9 cellular contexts compared by ENCODE assay signal in genomic region chr17:16516594-16517018, GRCh38. TPM values are rescaled to one million over a fixed set of nuclear protein-coding genes. Genes with fewer than 3 reads are reported as not detected.
DNase-seq lines count a peak whose midpoint lies in the region; ATAC-seq, FAIRE-seq and TF ChIP-seq lines count a peak whose summit lies in the region.
"Had no signal": no experiment of that assay in that cellular context is flagged by ENCODE, and none has a peak within 500 bp of the region (broad histone marks: within the 10 kb centered on the region; RNA-seq: fewer than 3 reads in every experiment).

No MANE protein-coding gene starts in this region.

- 1% methylated on average over 16 of the region's 16 CpGs for WGBS in K562 (ENCODE audit: insufficient coverage, low coverage, missing lambda C conversion rate)

- no peaks in the 10 kb centered on the region for H3K36me3 Mint-ChIP-seq in activated CD4-positive, alpha-beta memory T cell treated with anti-CD3 and anti-CD28 coated beads for 36 hours

- no peaks in the 10 kb centered on the region for H3K9me1 ChIP-seq in K562 (ENCODE audit: control insufficient read depth, insufficient read depth, low read length)

- H3K9me3 ChIP-seq in AG04450 (ENCODE audit: control insufficient read depth, insufficient read depth, low read length) = no peaks in the 10 kb centered on the region
- no peaks in the 10 kb centered on the region for H3K9me3 ChIP-seq in HUES48 (ENCODE audit: control insufficient read depth, insufficient read depth, low read length)
- no peaks in the 10 kb centered on the region for H3K9me3 ChIP-seq in K562 (replicated peaks; ENCODE audit: control insufficient read depth, insufficient read depth, low read depth, low read length)
- H3K9me3 ChIP-seq in left lung = no peaks in the 10 kb centered on the region

- intact Hi-C loops in K562 (cut with micrococcal nuclease) (no loop called here), left lung (cut with DNase I) (no loop called here), posterior vena cava (cut with DNase I) (no loop called here)
- intact Hi-C loops in activated CD4-positive, alpha-beta memory T cell treated with anti-CD3 and anti-CD28 coated beads for 36 hours (cut with micrococcal nuclease) = no loop called here

- no peaks in the 10 kb centered on the region for H4K20me1 ChIP-seq in K562 (replicated peaks; ENCODE audit: control insufficient read depth, insufficient read depth, low read length)

- CTCF ChIA-PET in AG04450 (lab: Charles Lee) = interaction anchor here (0.9 to 11.9 kb wide), 2 partner anchors 9 to 65 kb away, joined by 3 to 301 read pairs; no protein-coding TSS in a partner anchor
- CTCF ChIA-PET in K562 (lab: Yijun Ruan, JAX; ENCODE audit: low intra/inter-chr PET ratio) = no interaction called here
- CTCF ChIA-PET in activated CD4-positive, alpha-beta memory T cell treated with anti-CD3 and anti-CD28 coated beads for 36 hours (lab: Charles Lee) = interaction anchor here (0.9 to 1.4 kb wide), 3 partner anchors 8 to 178 kb away, joined by 3 to 8 read pairs (median 4); no protein-coding TSS in a partner anchor

- H3K27me3 ChIP-seq in AG04450 (ENCODE audit: control insufficient read depth, insufficient read depth, low read length) = no peaks in the 10 kb centered on the region
- H3K27me3 ChIP-seq in HUES48 (ENCODE audit: control insufficient read depth, insufficient read depth, low read length) = 0 out of 2 replicates have a peak, but pooled peaks cover 7% of the 10 kb centered on the region
- H3K27me3 ChIP-seq in K562 (ENCODE audit: control insufficient read depth in 2 of 2, insufficient read depth in 2 of 2, low read length in 2 of 2) = peaks cover 0 to 18% of the 10 kb centered on the region in 2 experiments; a peak in 3 of 5 replicates
- peaks cover 0 to 46% of the 10 kb centered on the region in 2 donors for H3K27me3 ChIP-seq in left lung

- in situ Hi-C loops in K562 (cut with MboI) = no loop called here

- H3K4me2 ChIP-seq in K562 (ENCODE audit: insufficient read depth, low read length) = peak overlapping the region; percentile 38; the same call in 1 of the 2 replicates

- peak overlapping the region; percentile 59 for H2AFZ ChIP-seq in K562 (ENCODE audit: low read depth, low read length)

- peak overlapping the region; percentile 40 for H3K27ac ChIP-seq in AG04450 (ENCODE audit: low read depth, low read length)
- peak overlapping the region; percentile 24 for H3K27ac ChIP-seq in HUES48 (ENCODE audit: low read depth, low read length)
- H3K27ac ChIP-seq in K562 (ENCODE audit: extremely low read depth, low read depth, low read length) = 0 out of 3 replicates have a peak overlapping the region, but pooled peaks have one; percentile 40
- no peak overlapping the region for H3K27ac ChIP-seq in left lung
- H3K27ac ChIP-seq: SK-N-MC had no signal

- H3K4me3 Mint-ChIP-seq in activated CD4-positive, alpha-beta memory T cell treated with anti-CD3 and anti-CD28 coated beads for 36 hours = no peak overlapping the region

- BruUV-seq in K562 (replicated peaks; lab: Mats Ljungman, UMichigan) = no TSS peak

- H3K9ac ChIP-seq in HUES48 (ENCODE audit: low read depth, low read length) (no peak overlapping the region), K562 (ENCODE audit: insufficient read depth in 1 of 2, low read depth in 2 of 2, low read length in 2 of 2) (0 out of 4 replicates have a peak overlapping the region, but pooled peaks of 1 of the 2 experiments have one; percentile 48)

- peak; percentile 56; the same call in 1 of the 2 replicates for TF ChIP-seq EP300 in K562 (IDR thresholded peaks at IDR 0.05; ENCODE audit: low read length)

- DNase-seq in AG04450 (ENCODE audit: low read depth, low spot score) (peak; percentile 29), K562 (ENCODE audit: extremely low read depth in 1 of 4, low spot score in 3 of 4) (peak; percentile 39 to 66 (median 46)), left lung (peak in 1 of 2 donors; percentile 44), posterior vena cava (ENCODE audit: low spot score) (no peak), GM10266 (ENCODE audit: extremely low spot score) (no peak)
- no peak for DNase-seq in activated CD4-positive, alpha-beta memory T cell treated with anti-CD3 and anti-CD28 coated beads for 36 hours

- peaks cover 25% of the 10 kb centered on the region for H3K27me3 Mint-ChIP-seq in activated CD4-positive, alpha-beta memory T cell treated with anti-CD3 and anti-CD28 coated beads for 36 hours

- POLR2A ChIA-PET in AG04450 (lab: Yijun Ruan, JAX) = interaction anchor here (1.3 to 1.8 kb wide), 2 partner anchors 78 to 136 kb away, joined by 5 to 6 read pairs; partner anchors contain the start of gene UBB
- POLR2A ChIA-PET in K562 (lab: Yijun Ruan, JAX) = no interaction called here
- POLR2A ChIA-PET in activated CD4-positive, alpha-beta memory T cell treated with anti-CD3 and anti-CD28 coated beads for 36 hours (lab: Charles Lee) = no interaction called here

- H3K36me3 ChIP-seq in HUES48 (ENCODE audit: control insufficient read depth, insufficient read depth, low read length) (no peaks in the 10 kb centered on the region), K562 (ENCODE audit: control insufficient read depth, insufficient read depth, low read length) (no peaks in the 10 kb centered on the region), left lung (no peaks in the 10 kb centered on the region)

- peaks cover 3% of the 10 kb centered on the region for H3K4me1 Mint-ChIP-seq in activated CD4-positive, alpha-beta memory T cell treated with anti-CD3 and anti-CD28 coated beads for 36 hours (ENCODE audit: low read depth)

- TF ChIP-seq POLR2A in K562 (conservative IDR thresholded peaks at IDR 0.05) = no peak

- no peak for TF ChIP-seq CTCF in AG04450 (IDR thresholded peaks at IDR 0.05; ENCODE audit: low read depth, low read length)
- no peak for TF ChIP-seq CTCF in K562 (IDR thresholded peaks at IDR 0.05 in 2 of 3, conservative IDR thresholded peaks at IDR 0.05 in 1 of 3; ENCODE audit: insufficient read depth in 2 of 3, low read depth in 1 of 3, low read length in 3 of 3)
- TF ChIP-seq CTCF in left lung (IDR thresholded peaks at IDR 0.05) = no peak
- TF ChIP-seq CTCF in GM10266 (IDR thresholded peaks at IDR 0.05; ENCODE audit: control insufficient read depth, insufficient read depth, low read depth, missing control alignments) = no peak

- no peak overlapping the region for H3K27ac Mint-ChIP-seq in activated CD4-positive, alpha-beta memory T cell treated with anti-CD3 and anti-CD28 coated beads for 36 hours

- peak; percentile 71 for FAIRE-seq in K562 (lab: Jason Lieb, UNC)

- H3K4me3 ChIP-seq in AG04450 (ENCODE audit: low read depth, low read length) (peak overlapping the region; percentile 20), HUES48 (ENCODE audit: low read depth, low read length) (no peak overlapping the region; the same call in 1 of the 2 replicates), K562 (no peak overlapping the region), left lung (no peak overlapping the region)
- H3K4me3 ChIP-seq: SK-N-MC had no signal

- no peaks in the 10 kb centered on the region for H3K9me3 Mint-ChIP-seq in activated CD4-positive, alpha-beta memory T cell treated with anti-CD3 and anti-CD28 coated beads for 36 hours

- ATAC-seq in K562 = peak; percentile 74
- peak; percentile 58 for ATAC-seq in left lung
- no peak for ATAC-seq in HG03342 (IDR thresholded peaks at IDR 0.05; ENCODE audit: unreplicated experiment)

- TF ChIP-seq RAD21 in K562 (CRISPR knock-in tag; conservative IDR thresholded peaks at IDR 0.05 in 1 of 2, IDR thresholded peaks at IDR 0.05 in 1 of 2) = no peak

- no peaks in the 10 kb centered on the region for H3K79me2 ChIP-seq in K562 (ENCODE audit: control insufficient read depth, insufficient read depth, low read length)

- H3K4me1 ChIP-seq in HUES48 (ENCODE audit: control insufficient read depth, insufficient read depth, low read length) (peaks cover 19% of the 10 kb centered on the region; the same call in 1 of the 2 replicates), K562 (replicated peaks in 1 of 2; ENCODE audit: control insufficient read depth in 2 of 2, insufficient read depth in 2 of 2, low read length in 2 of 2) (peaks cover 0 to 11% of the 10 kb centered on the region in 2 experiments; a peak in 3 of 5 replicates), left lung (peaks cover 2 to 40% of the 10 kb centered on the region in 2 donors)

RNA-seq across cellular contexts. Expression of gene LRRC75A, which starts 24.6 kb away (rescaled TPM):
- polyA plus RNA-seq in AG04450 (2011; rRNA removed) (1.2 TPM in 2 replicates), K562 (2011; rRNA removed) (0.05 and 0.07 TPM in 2 replicates), K562 (2014; fragmentation: Illumina TruSeq; extraction: Trizol) (not detected in 2 replicates), K562 (2014; fragmentation: Nextera tagmentation; extraction: Ambion mirVana) (under 1 TPM; 0.08 to 0.34 TPM), K562 (2014; rRNA removed) (0.05 TPM in 1 of 2 replicates, not detected in the other)
- polyA minus RNA-seq in AG04450 (2011; rRNA and poly(A)+ RNA removed) = 0.74 and 0.78 TPM in 2 replicates
- total RNA-seq in K562 (2011; cell fraction: chromatin; rRNA removed; ENCODE audit: low replicate concordance) = 0.18 and 0.30 TPM in 2 replicates
- total RNA-seq in K562 (2011; cell fraction: nucleolus; rRNA removed) = 0.13 and 0.33 TPM in 2 replicates
- total RNA-seq in K562 (2011; cell fraction: nucleoplasm; rRNA removed) = 0.23 and 0.29 TPM in 2 replicates
- total RNA-seq in K562 (2014; rRNA removed) (not detected in 2 replicates), K562 (2014; rRNA removed; fragmentation: Illumina TruSeq; extraction: Trizol) (not detected in 2 replicates), K562 (2015; rRNA removed; fragmentation: Illumina TruSeq; extraction: Trizol) (not detected in 2 replicates), K562 (2021) (0.04 TPM in 1 of 2 replicates, not detected in the other), left lung (1 to 10 TPM; 2.9 to 3.8 TPM), posterior vena cava (1 to 10 TPM; 2.3 to 3.0 TPM)
- polyA plus RNA-seq in K562 (2011; cell fraction: cytosol; rRNA removed) = not detected in 2 replicates
- 0.03 and 0.07 TPM in 2 replicates for polyA plus RNA-seq in K562 (2011; cell fraction: nucleus; rRNA removed)
- 0.61 and 0.75 TPM in 2 replicates for polyA plus RNA-seq in K562 (2012)
- polyA minus RNA-seq in K562 (2011; rRNA and poly(A)+ RNA removed) = not detected in 2 replicates
- polyA minus RNA-seq in K562 (2011; cell fraction: cytosol; rRNA and poly(A)+ RNA removed) = not detected in 2 replicates
- polyA minus RNA-seq in K562 (2011; cell fraction: nucleus; rRNA and poly(A)+ RNA removed) = 0.11 and 0.13 TPM in 2 replicates
- 1 to 10 TPM; 1.2 to 1.4 TPM for total RNA-seq in activated CD4-positive, alpha-beta memory T cell treated with anti-CD3 and anti-CD28 coated beads for 36 hours

RNA-seq across cellular contexts. Expression of gene ZNF287, which starts 52.4 kb away (rescaled TPM):
- polyA plus RNA-seq in AG04450 (2011; rRNA removed) (6.3 and 7.9 TPM in 2 replicates), K562 (2011; rRNA removed) (0.21 TPM in 1 of 2 replicates, not detected in the other), K562 (2014; fragmentation: Illumina TruSeq; extraction: Trizol) (0.06 and 0.19 TPM in 2 replicates), K562 (2014; fragmentation: Nextera tagmentation; extraction: Ambion mirVana) (under 1 TPM in 1 of 2 experiments, not detected in 1; 0.18 TPM), K562 (2014; rRNA removed) (0.01 and 0.08 TPM in 2 replicates)
- polyA minus RNA-seq in AG04450 (2011; rRNA and poly(A)+ RNA removed) = 2.9 and 5.7 TPM in 2 replicates
- not detected in 2 replicates for total RNA-seq in K562 (2011; cell fraction: chromatin; rRNA removed; ENCODE audit: low replicate concordance)
- total RNA-seq in K562 (2011; cell fraction: nucleolus; rRNA removed) = 0.13 and 0.67 TPM in 2 replicates
- total RNA-seq in K562 (2011; cell fraction: nucleoplasm; rRNA removed) = not detected in 2 replicates
- total RNA-seq in K562 (2014; rRNA removed) (0.04 and 0.27 TPM in 2 replicates), K562 (2014; rRNA removed; fragmentation: Illumina TruSeq; extraction: Trizol) (not detected in 2 replicates), K562 (2015; rRNA removed; fragmentation: Illumina TruSeq; extraction: Trizol) (0.14 TPM in 1 of 2 replicates, not detected in the other), K562 (2021) (0.18 and 0.22 TPM in 2 replicates), left lung (1 to 10 TPM; 3.4 to 5.9 TPM), posterior vena cava (1 to 10 TPM; 5.1 to 6.1 TPM)
- polyA plus RNA-seq in K562 (2011; cell fraction: cytosol; rRNA removed) = 0.03 TPM in 1 of 2 replicates, not detected in the other
- polyA plus RNA-seq in K562 (2011; cell fraction: nucleus; rRNA removed) = 0.17 TPM in 1 of 2 replicates, not detected in the other
- 0.12 and 0.26 TPM in 2 replicates for polyA plus RNA-seq in K562 (2012)
- 0.18 TPM in 1 of 2 replicates, not detected in the other for polyA minus RNA-seq in K562 (2011; rRNA and poly(A)+ RNA removed)
- polyA minus RNA-seq in K562 (2011; cell fraction: cytosol; rRNA and poly(A)+ RNA removed) = not detected in 2 replicates
- 0.94 TPM in 1 of 2 replicates, not detected in the other for polyA minus RNA-seq in K562 (2011; cell fraction: nucleus; rRNA and poly(A)+ RNA removed)
- 10 to 100 TPM; 11.1 to 11.5 TPM for total RNA-seq in activated CD4-positive, alpha-beta memory T cell treated with anti-CD3 and anti-CD28 coated beads for 36 hours

Comparison
In these comparisons a context has a peak if more than half of its experiments do, and no peak if none do; other contexts are left out.
1. DNase-seq: peak in AG04450 (single experiment) and K562 (4 of 4); none in activated CD4-positive, alpha-beta memory T cell treated with anti-CD3 and anti-CD28 coated beads for 36 hours (single experiment), posterior vena cava (single experiment) and GM10266 (single experiment).
2. H3K27ac ChIP-seq: peak in AG04450 (single experiment), HUES48 (single experiment) and K562 (single experiment); none in left lung (0 of 2).